ENCODE assay signal across 14 cellular contexts in genomic region chr1:226772456-226773139, GRCh38. TPM values are rescaled to one million over a fixed set of nuclear protein-coding genes. Genes with fewer than 3 reads are reported as not detected.
DNase-seq lines count a peak whose midpoint lies in the region; ATAC-seq and TF ChIP-seq lines count a peak whose summit lies in the region.
"Had no signal": no experiment of that assay in that cellular context is flagged by ENCODE, and none has a peak within 500 bp of the region (broad histone marks: within the 10 kb centered on the region; RNA-seq: fewer than 3 reads in every experiment).

No MANE protein-coding gene starts in this region.

- H4K20me1 ChIP-seq in OCI-LY3 (ENCODE audit: insufficient read depth, low read length): no peaks in the 10 kb centered on the region

- H3K36me3 Mint-ChIP-seq in T-cell: no peaks in the 10 kb centered on the region
- no peaks in the 10 kb centered on the region for H3K36me3 Mint-ChIP-seq in activated naive CD4-positive, alpha-beta T cell treated with anti-CD3 and anti-CD28 coated beads, Interleukin-2, amount 50 U/mL, for 72 hours
- H3K36me3 Mint-ChIP-seq in activated T-cell treated with anti-CD3 and anti-CD28 coated beads, Interleukin-2, amount 50 U/mL, for 4 hours (ENCODE audit: insufficient read depth): no peaks in the 10 kb centered on the region
- H3K36me3 Mint-ChIP-seq: activated naive CD8-positive, alpha-beta T cell treated with anti-CD3 and anti-CD28 coated beads, Interleukin-2, amount 10 ng/mL, durations not matched to agents 7 days and 5 days; type B pancreatic cell had no signal

- no peaks in the 10 kb centered on the region for H3K79me2 ChIP-seq in OCI-LY3 (ENCODE audit: low read length)

- H3K4me3 Mint-ChIP-seq in T-cell: no peak overlapping the region
- no peak overlapping the region for H3K4me3 Mint-ChIP-seq in activated T-cell treated with anti-CD3 and anti-CD28 coated beads, Interleukin-2, amount 50 U/mL, for 4 hours
- H3K4me3 Mint-ChIP-seq: activated naive CD8-positive, alpha-beta T cell treated with anti-CD3 and anti-CD28 coated beads, Interleukin-2, amount 10 ng/mL, durations not matched to agents 7 days and 5 days; type B pancreatic cell had no signal

- H2AFZ ChIP-seq in OCI-LY3 (ENCODE audit: low read depth, low read length): no peak overlapping the region

- H3K4me2 ChIP-seq in OCI-LY3 (ENCODE audit: low read length): peak overlapping the region; percentile 52

- H3K27ac ChIP-seq in OCI-LY3 (ENCODE audit: low read length): no peak overlapping the region
- H3K27ac ChIP-seq: heart right ventricle had no signal

- peak; percentile 70 for ATAC-seq in GM18517 (IDR thresholded peaks at IDR 0.05; ENCODE audit: unreplicated experiment)
- peak; percentile 94 for ATAC-seq in GM21529 (IDR thresholded peaks at IDR 0.05; ENCODE audit: unreplicated experiment)
- peak; percentile 70 for ATAC-seq in HG03135 (IDR thresholded peaks at IDR 0.05; ENCODE audit: unreplicated experiment)
- ATAC-seq in T-cell (replicated peaks in 1 of 4): no peak
- ATAC-seq in activated naive CD4-positive, alpha-beta T cell treated with anti-CD3 and anti-CD28 coated beads, Interleukin-2, amount 50 U/mL, for 72 hours: no peak
- ATAC-seq in activated T-cell treated with anti-CD3 and anti-CD28 coated beads, Interleukin-2, amount 50 U/mL, for 4 hours: no peak
- ATAC-seq: heart right ventricle had no signal

- POLR2A ChIA-PET in T-cell (lab: Charles Lee): no interaction called here

- peaks cover 31% of the 10 kb centered on the region for H3K27me3 ChIP-seq in OCI-LY3 (ENCODE audit: low read depth, low read length)
- H3K27me3 ChIP-seq: heart right ventricle had no signal

- no peaks in the 10 kb centered on the region for H3K27me3 Mint-ChIP-seq in T-cell
- no peaks in the 10 kb centered on the region for H3K27me3 Mint-ChIP-seq in activated T-cell treated with anti-CD3 and anti-CD28 coated beads, Interleukin-2, amount 50 U/mL, for 4 hours (ENCODE audit: low read depth)

- DNase-seq in T-cell (no peak), Ammon's horn (ENCODE audit: low spot score) (no peak)
- DNase-seq in activated naive CD4-positive, alpha-beta T cell treated with anti-CD3 and anti-CD28 coated beads, Interleukin-2, amount 50 U/mL, for 72 hours (ENCODE audit: low spot score in 2 of 2): no peak
- DNase-seq in activated T-cell treated with anti-CD3 and anti-CD28 coated beads, Interleukin-2, amount 50 U/mL, for 4 hours: no peak
- DNase-seq: activated CD4-positive, alpha-beta T cell treated with anti-CD3 and anti-CD28 coated beads for 4 hours; activated naive CD8-positive, alpha-beta T cell treated with anti-CD3 and anti-CD28 coated beads, Interleukin-2, amount 10 ng/mL, durations not matched to agents 7 days and 5 days; heart right ventricle; NCI-H2171; SHP77 treated with DMSO at 0.1 percent for 48 hours had no signal

- H3K9me3 Mint-ChIP-seq in T-cell: no peaks in the 10 kb centered on the region
- H3K9me3 Mint-ChIP-seq in activated naive CD4-positive, alpha-beta T cell treated with anti-CD3 and anti-CD28 coated beads, Interleukin-2, amount 50 U/mL, for 72 hours: no peaks in the 10 kb centered on the region
- H3K9me3 Mint-ChIP-seq in activated T-cell treated with anti-CD3 and anti-CD28 coated beads, Interleukin-2, amount 50 U/mL, for 4 hours: no peaks in the 10 kb centered on the region
- H3K9me3 Mint-ChIP-seq: activated naive CD8-positive, alpha-beta T cell treated with anti-CD3 and anti-CD28 coated beads, Interleukin-2, amount 10 ng/mL, durations not matched to agents 7 days and 5 days; type B pancreatic cell had no signal

- no peak overlapping the region for H3K27ac Mint-ChIP-seq in T-cell
- H3K27ac Mint-ChIP-seq in activated naive CD4-positive, alpha-beta T cell treated with anti-CD3 and anti-CD28 coated beads, Interleukin-2, amount 50 U/mL, for 72 hours: no peak overlapping the region
- H3K27ac Mint-ChIP-seq: type B pancreatic cell had no signal

- peak overlapping the region; percentile 25 for H3K4me3 ChIP-seq in OCI-LY3 (ENCODE audit: low read length)
- H3K4me3 ChIP-seq: heart right ventricle had no signal

- CTCF ChIA-PET in T-cell (lab: Charles Lee): no interaction called here

- no peak for TF ChIP-seq CTCF in OCI-LY3 (IDR thresholded peaks at IDR 0.05; ENCODE audit: low read depth, low read length)

- no peaks in the 10 kb centered on the region for H3K36me3 ChIP-seq in OCI-LY3 (replicated peaks; ENCODE audit: low read depth, low read length)
- H3K36me3 ChIP-seq: heart right ventricle had no signal

- H3K4me1 ChIP-seq in OCI-LY3 (ENCODE audit: low read length): peaks cover 13% of the 10 kb centered on the region
- H3K4me1 ChIP-seq: heart right ventricle had no signal

- no peak overlapping the region for H3K9ac ChIP-seq in OCI-LY3 (ENCODE audit: low read length)

- H3K4me1 Mint-ChIP-seq in T-cell: no peaks in the 10 kb centered on the region
- peaks cover 1% of the 10 kb centered on the region for H3K4me1 Mint-ChIP-seq in activated T-cell treated with anti-CD3 and anti-CD28 coated beads, Interleukin-2, amount 50 U/mL, for 4 hours (ENCODE audit: low read depth)
- H3K4me1 Mint-ChIP-seq: activated naive CD8-positive, alpha-beta T cell treated with anti-CD3 and anti-CD28 coated beads, Interleukin-2, amount 10 ng/mL, durations not matched to agents 7 days and 5 days had no signal

- H3K9me3 ChIP-seq in OCI-LY3 (ENCODE audit: insufficient read depth, low read length): no peaks in the 10 kb centered on the region

RNA-seq across cellular contexts. Expression of gene ITPKB, which starts 33.5 kb away (rescaled TPM):
- 100 to 1,000 TPM; 153 to 351 (median 179) TPM for total RNA-seq in T-cell
- total RNA-seq in activated naive CD4-positive, alpha-beta T cell treated with anti-CD3 and anti-CD28 coated beads, Interleukin-2, amount 50 U/mL, for 72 hours: 10 to 100 TPM; 37.5 to 51.3 TPM
- total RNA-seq in activated T-cell treated with anti-CD3 and anti-CD28 coated beads, Interleukin-2, amount 50 U/mL, for 4 hours: 10 to 100 TPM; 26.2 to 28.3 (median 27.7) TPM

Comparison
In these comparisons a context has a peak if more than half of its experiments do, and no peak if none do; other contexts are left out.
1. ATAC-seq: peak in GM18517 (single experiment), GM21529 (single experiment) and HG03135 (single experiment); none in T-cell (0 of 4), activated naive CD4-positive, alpha-beta T cell treated with anti-CD3 and anti-CD28 coated beads, Interleukin-2, amount 50 U/mL, for 72 hours (0 of 2) and activated T-cell treated with anti-CD3 and anti-CD28 coated beads, Interleukin-2, amount 50 U/mL, for 4 hours (0 of 2).